Comparison of ENCODE assay signal across 13 cellular contexts in genomic region chr22:42670921-42671709, GRCh38. TPM values are rescaled to one million over a fixed set of nuclear protein-coding genes. Genes with fewer than 3 reads are reported as not detected.
DNase-seq lines count a peak whose midpoint lies in the region; ATAC-seq and TF ChIP-seq lines count a peak whose summit lies in the region.
"Had no signal": no experiment of that assay in that cellular context is flagged by ENCODE, and none has a peak within 500 bp of the region (broad histone marks: within the 10 kb centered on the region; RNA-seq: fewer than 3 reads in every experiment).

No MANE protein-coding gene starts in this region.

- CTCF ChIA-PET in HEK293 (lab: Yijun Ruan, JAX) = no interaction called here
- CTCF ChIA-PET in WTC11 (lab: Charles Lee) = interaction anchor here (0.6 to 1.0 kb wide), 2 partner anchors 49 to 124 kb away, joined by 3 read pairs; no protein-coding TSS in a partner anchor

- POLR2A ChIA-PET in HEK293 (lab: Yijun Ruan, JAX) = no interaction called here
- POLR2A ChIA-PET in WTC11 (lab: Charles Lee) = no interaction called here

- H3K4me1 Mint-ChIP-seq in WTC11 (peaks cover 3% of the 10 kb centered on the region), immature natural killer cell (peaks cover 7 to 8% of the 10 kb centered on the region in 2 donors)

- no peak overlapping the region for H3K27ac ChIP-seq in BLaER1
- H3K27ac ChIP-seq in HEK293 (ENCODE audit: extremely low read depth, low read depth, low read length) = no peak overlapping the region
- H3K27ac ChIP-seq in ascending aorta = peak overlapping the region; percentile 19 to 51
- H3K27ac ChIP-seq in GM23248 = no peak overlapping the region

- DNase-seq in ascending aorta (ENCODE audit: low spot score in 2 of 2) (no peak), mucosa of descending colon (no peak), WTC11 (ENCODE audit: low spot score) (no peak), GM23248 (no peak), immature natural killer cell (no peak), epidermal melanocyte (ENCODE audit: insufficient read length, low spot score) (no peak)
- DNase-seq: activated effector memory CD4-positive, alpha-beta T cell treated with anti-CD3 and anti-CD28 coated beads, Interleukin-2, amount 50 U/mL, for 16 hours; AML-193; foreskin fibroblast; NCI-H2081 treated with DMSO at 0.1 percent for 48 hours; thyroid gland had no signal

- no peak overlapping the region for H3K9ac ChIP-seq in BLaER1
- no peak overlapping the region for H3K9ac ChIP-seq in GM23248

- in situ Hi-C loops in GM23248 (cut with MboI) = no loop called here

- H3K4me1 ChIP-seq in BLaER1 = peaks cover 19% of the 10 kb centered on the region
- 0 out of 2 replicates have a peak, but pooled peaks cover 4% of the 10 kb centered on the region for H3K4me1 ChIP-seq in HEK293 (ENCODE audit: control insufficient read depth, insufficient read depth, low read length)
- H3K4me1 ChIP-seq in ascending aorta = peaks cover 0 to 27% of the 10 kb centered on the region in 2 donors
- H3K4me1 ChIP-seq in mucosa of descending colon (ENCODE audit: low read depth) = no peaks in the 10 kb centered on the region
- peaks cover 5% of the 10 kb centered on the region for H3K4me1 ChIP-seq in GM23248 (ENCODE audit: insufficient read depth)

- H3K36me3 Mint-ChIP-seq in WTC11 (no peaks in the 10 kb centered on the region), immature natural killer cell (no peaks in the 10 kb centered on the region)

- H4K20me1 ChIP-seq in BLaER1 (no peaks in the 10 kb centered on the region), GM23248 (ENCODE audit: insufficient read depth) (no peaks in the 10 kb centered on the region)

- 0 out of 2 replicates have a peak, but pooled peaks cover 2% of the 10 kb centered on the region for H3F3A ChIP-seq in GM23248 (ENCODE audit: insufficient read depth)

- no peak overlapping the region for H3K4me3 ChIP-seq in BLaER1
- no peak overlapping the region for H3K4me3 ChIP-seq in HEK293 (ENCODE audit: low read depth, low read length)
- H3K4me3 ChIP-seq in ascending aorta = no peak overlapping the region
- H3K4me3 ChIP-seq in mucosa of descending colon = no peak overlapping the region
- no peak overlapping the region for H3K4me3 ChIP-seq in GM23248
- H3K4me3 ChIP-seq: thyroid gland had no signal

- H3K9me3 ChIP-seq in BLaER1 (peaks cover 19% of the 10 kb centered on the region), HEK293 (ENCODE audit: control insufficient read depth, insufficient read depth, low read depth, low read length) (no peaks in the 10 kb centered on the region), ascending aorta (no peaks in the 10 kb centered on the region), mucosa of descending colon (no peaks in the 10 kb centered on the region), GM23248 (ENCODE audit: low read depth) (no peaks in the 10 kb centered on the region)
- H3K9me3 ChIP-seq: thyroid gland had no signal

- no peaks in the 10 kb centered on the region for H3K9me2 ChIP-seq in GM23248 (ENCODE audit: insufficient read depth)

- TF ChIP-seq CTCF in HEK293 (tag by site-specific recombination; IDR thresholded peaks at IDR 0.05) (no peak), ascending aorta (IDR thresholded peaks at IDR 0.05) (no peak), mucosa of descending colon (IDR thresholded peaks at IDR 0.05) (no peak), WTC11 (IDR thresholded peaks at IDR 0.05) (no peak)

- H3K27ac Mint-ChIP-seq in WTC11 (no peak overlapping the region), immature natural killer cell (no peak overlapping the region)

- H2AFZ ChIP-seq in GM23248 = no peak overlapping the region

- H3K4me3 Mint-ChIP-seq in WTC11 (no peak overlapping the region), immature natural killer cell (no peak overlapping the region)

- H3K27me3 Mint-ChIP-seq in WTC11 (ENCODE audit: low read depth) (no peaks in the 10 kb centered on the region; the same call in 1 of the 2 replicates), immature natural killer cell (ENCODE audit: low read depth in 3 of 3) (peaks cover 1 to 7% (median 4%) of the 10 kb centered on the region in 3 donors)

- no peaks in the 10 kb centered on the region for H3K79me2 ChIP-seq in GM23248 (ENCODE audit: insufficient read depth)

- H3K9me3 Mint-ChIP-seq in WTC11 = 0 out of 2 replicates have a peak, but pooled peaks cover 4% of the 10 kb centered on the region
- no peaks in the 10 kb centered on the region for H3K9me3 Mint-ChIP-seq in immature natural killer cell

- intact Hi-C loops in ascending aorta (cut with DNase I) (no loop called here), mucosa of descending colon (cut with DNase I, micrococcal nuclease) (no loop called here)

- H3K36me3 ChIP-seq in BLaER1 (no peaks in the 10 kb centered on the region), HEK293 (ENCODE audit: control insufficient read depth in 2 of 2, insufficient read depth in 1 of 2, low read length in 2 of 2) (no peaks in the 10 kb centered on the region), ascending aorta (no peaks in the 10 kb centered on the region), mucosa of descending colon (ENCODE audit: low read depth) (no peaks in the 10 kb centered on the region), GM23248 (ENCODE audit: low read depth) (no peaks in the 10 kb centered on the region)
- H3K36me3 ChIP-seq: thyroid gland had no signal

- ATAC-seq in mucosa of descending colon (peak; percentile 77), WTC11 (no peak)

- WGBS in GM23248 (ENCODE audit: low coverage in 1 of 2, low lambda C conversion rate in 2 of 2, missing lambda C conversion rate in 2 of 2), 2 experiments = 86 to 87% methylated on average over 19 of the region's 19 CpGs

- H3K4me2 ChIP-seq in BLaER1 = peak overlapping the region; percentile 46
- H3K4me2 ChIP-seq in GM23248 (ENCODE audit: unreplicated experiment) = no peak overlapping the region

- H3K27me3 ChIP-seq in BLaER1 = no peaks in the 10 kb centered on the region
- H3K27me3 ChIP-seq in ascending aorta = no peaks in the 10 kb centered on the region
- no peaks in the 10 kb centered on the region for H3K27me3 ChIP-seq in GM23248 (replicated peaks; ENCODE audit: insufficient read depth)
- H3K27me3 ChIP-seq: thyroid gland had no signal

TF ChIP-seq in HEK293, 187 proteins besides CTCF, POLR2A, EP300 and RAD21 (continues in another document):
- TF ChIP-seq ZBTB17 (tag by site-specific recombination; IDR thresholded peaks at IDR 0.05) (no peak), ZNF248 (tag by site-specific recombination; IDR thresholded peaks at IDR 0.05) (no peak), ZBTB7A (tag by site-specific recombination; IDR thresholded peaks at IDR 0.05; ENCODE audit: low read depth) (no peak), ZNF76 (tag by site-specific recombination; IDR thresholded peaks at IDR 0.05; ENCODE audit: borderline replicate concordance, low read depth) (no peak), GLIS1 (tag by site-specific recombination; IDR thresholded peaks at IDR 0.05) (peak; percentile 43; the same call in 1 of the 2 replicates), IKZF3 (tag by site-specific recombination; IDR thresholded peaks at IDR 0.05) (no peak), ZBTB20 (tag by site-specific recombination; IDR thresholded peaks at IDR 0.05) (peak; percentile 22; the same call in 1 of the 2 replicates)

TF ChIP-seq in WTC11, 78 proteins besides CTCF, POLR2A, EP300 and RAD21:
- TF ChIP-seq TEAD1 (CRISPR knock-in tag; IDR thresholded peaks at IDR 0.05) (no peak), JAZF1 (CRISPR knock-in tag; IDR thresholded peaks at IDR 0.05) (no peak), ZNF263 (CRISPR knock-in tag; IDR thresholded peaks at IDR 0.05; ENCODE audit: low read depth) (no peak)

RNA-seq across cellular contexts. Expression of gene CYB5R3, which starts 21.9 kb away (rescaled TPM):
- 455 TPM for total RNA-seq in ascending aorta
- total RNA-seq in mucosa of descending colon = 100 to 1,000 TPM; 139 to 211 (median 176) TPM
- 85.4 to 98.7 TPM (median 93.9 TPM) in 3 replicates for total RNA-seq in WTC11 (2021)
- total RNA-seq in GM23248 (2014; rRNA removed; shearing (Covaris generic)) = 314 and 378 TPM in 2 replicates
- polyA plus RNA-seq in GM23248 (2016; fragmentation: Nextera tagmentation; extraction: Ambion mirVana) = 907 and 950 TPM in 2 replicates
- 100 to 1,000 TPM in 1 of 3 donors, 10 to 100 TPM in 2; 52.2 to 117 (median 77.7) TPM for polyA plus RNA-seq in immature natural killer cell

RNA-seq across cellular contexts. Expression of gene ATP5MGL, which starts 30.7 kb away (rescaled TPM):
- total RNA-seq in ascending aorta (not detected), mucosa of descending colon (1 to 10 TPM in 2 of 3 donors, under 1 TPM in 1; 0.92 to 1.7 (median 1.2) TPM), WTC11 (2021) (0.23 to 0.74 TPM (median 0.25 TPM) in 3 replicates)
- not detected in 2 replicates for total RNA-seq in GM23248 (2014; rRNA removed; shearing (Covaris generic))
- polyA plus RNA-seq in GM23248 (2016; fragmentation: Nextera tagmentation; extraction: Ambion mirVana) (0.62 TPM in 1 of 2 replicates, not detected in the other), immature natural killer cell (under 1 TPM in 1 of 3 donors, not detected in 2; 0.35 TPM)
- total RNA-seq: thyroid gland had no signal

RNA-seq across cellular contexts. Expression of gene A4GALT, which starts 49.6 kb away (rescaled TPM):
- total RNA-seq in ascending aorta (85.1 TPM), mucosa of descending colon (10 to 100 TPM in 1 of 3 donors, 1 to 10 TPM in 2; 4.0 to 29.8 (median 9.3) TPM), WTC11 (2021) (13.9 to 22.1 TPM (median 16.8 TPM) in 3 replicates)
- 10.9 and 18.6 TPM in 2 replicates for total RNA-seq in GM23248 (2014; rRNA removed; shearing (Covaris generic))
- polyA plus RNA-seq in GM23248 (2016; fragmentation: Nextera tagmentation; extraction: Ambion mirVana) (14.8 and 15.4 TPM in 2 replicates), immature natural killer cell (1 to 10 TPM in 1 of 3 donors, under 1 TPM in 1, not detected in 1; 0.38 to 1.1 TPM)

RNA-seq across cellular contexts. Expression of gene POLDIP3, which starts 56.4 kb away (rescaled TPM):
- 22.9 TPM for total RNA-seq in ascending aorta
- 10 to 100 TPM; 58.6 to 65.8 (median 65.0) TPM for total RNA-seq in mucosa of descending colon
- total RNA-seq in WTC11 (2021) = 73.2 to 88.7 TPM (median 82.1 TPM) in 3 replicates
- 32.8 and 35.5 TPM in 2 replicates for total RNA-seq in GM23248 (2014; rRNA removed; shearing (Covaris generic))
- 45.9 and 46.3 TPM in 2 replicates for polyA plus RNA-seq in GM23248 (2016; fragmentation: Nextera tagmentation; extraction: Ambion mirVana)
- polyA plus RNA-seq in immature natural killer cell = 10 to 100 TPM; 54.4 to 77.2 (median 73.6) TPM

Comparison
In these comparisons a context has a peak if more than half of its experiments do, and no peak if none do; other contexts are left out.
1. H3K27ac ChIP-seq: peak in ascending aorta (2 of 2); none in BLaER1 (single experiment), HEK293 (single experiment) and GM23248 (single experiment).